ENCODE assay signal across 1 cellular context in genomic region chr1:235494531-235494930, GRCh38.
TF ChIP-seq lines count a peak whose summit lies in the region.

No MANE protein-coding gene starts in this region.

TF ChIP-seq in IMR-90, 13 proteins besides CTCF, POLR2A, EP300 and RAD21 (continued from another document):
- TF ChIP-seq, protein P1, sequence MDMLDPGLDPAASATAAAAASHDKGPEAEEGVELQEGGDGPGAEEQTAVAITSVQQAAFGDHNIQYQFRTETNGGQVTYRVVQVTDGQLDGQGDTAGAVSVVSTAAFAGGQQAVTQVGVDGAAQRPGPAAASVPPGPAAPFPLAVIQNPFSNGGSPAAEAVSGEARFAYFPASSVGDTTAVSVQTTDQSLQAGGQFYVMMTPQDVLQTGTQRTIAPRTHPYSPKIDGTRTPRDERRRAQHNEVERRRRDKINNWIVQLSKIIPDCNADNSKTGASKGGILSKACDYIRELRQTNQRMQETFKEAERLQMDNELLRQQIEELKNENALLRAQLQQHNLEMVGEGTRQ (IDR thresholded peaks at IDR 0.05; ENCODE audit: low read depth, low read length) = no peak
- TF ChIP-seq BHLHE40 (IDR thresholded peaks at IDR 0.05; ENCODE audit: low read depth, low read length) (no peak), CHD1 (IDR thresholded peaks at IDR 0.05; ENCODE audit: low read depth, low read length) (no peak), RFX5 (IDR thresholded peaks at IDR 0.05; ENCODE audit: low read depth, low read length) (no peak)
